ENCODE assay signal across 10 cellular contexts in the genomic region with DNA sequence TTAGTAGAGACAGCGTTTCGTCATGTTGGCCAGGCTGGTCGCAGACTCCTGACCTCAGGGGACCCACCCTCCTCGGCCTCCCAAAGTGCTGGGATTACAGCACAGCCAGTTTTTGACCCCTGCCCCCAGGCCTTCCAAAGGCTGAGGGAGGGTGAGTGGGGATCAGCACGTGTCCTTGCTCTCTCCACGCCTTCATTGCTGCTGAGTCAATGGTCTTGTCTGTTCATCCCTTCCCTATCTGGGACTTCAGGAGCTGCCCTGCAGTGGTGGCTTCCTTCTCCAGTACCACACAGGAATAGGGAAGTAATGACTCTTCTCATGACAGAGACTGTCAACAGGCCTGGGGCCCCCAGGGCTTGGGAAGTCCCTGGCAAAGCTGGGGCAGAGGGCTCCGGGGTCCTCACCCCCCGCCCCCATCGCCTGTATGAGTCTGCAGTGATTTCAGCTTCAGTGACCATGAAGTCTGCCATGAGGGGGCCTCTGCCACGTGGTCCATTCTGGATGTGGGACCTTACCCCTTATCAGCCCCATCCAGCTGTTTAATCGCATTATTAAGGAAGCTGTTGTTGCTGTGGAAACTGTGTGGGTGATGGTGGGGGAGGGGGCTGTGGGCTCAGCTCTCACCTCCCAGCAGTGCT. TPM values are rescaled to one million over a fixed set of nuclear protein-coding genes. Genes with fewer than 3 reads are reported as not detected.
A peak's percentile ranks its signal among the peaks of the same experiment; 100 is the strongest.
DNase-seq lines count a peak whose midpoint lies in the region; ATAC-seq, FAIRE-seq and TF ChIP-seq lines count a peak whose summit lies in the region.
"Had no signal": no experiment of that assay in that cellular context is flagged by ENCODE, and none has a peak within 500 bp of the region (broad histone marks: within the 10 kb centered on the region; RNA-seq: fewer than 3 reads in every experiment).

No MANE protein-coding gene starts in this region.

- no peaks in the 10 kb centered on the region for H3K9me3 ChIP-seq in astrocyte (ENCODE audit: insufficient read depth, low read depth, low read length)
- no peaks in the 10 kb centered on the region for H3K9me3 ChIP-seq in smooth muscle cell (replicated peaks; ENCODE audit: low read depth)

- no peak overlapping the region for H3K9ac ChIP-seq in astrocyte (ENCODE audit: low read length)
- peak overlapping the region; percentile 48 for H3K9ac ChIP-seq in smooth muscle cell (ENCODE audit: low read depth)

- ATAC-seq in GM19023 (IDR thresholded peaks at IDR 0.05; ENCODE audit: unreplicated experiment): no peak

- H3K4me1 ChIP-seq in astrocyte (ENCODE audit: insufficient read depth, low read length) (peaks cover 36% of the 10 kb centered on the region), smooth muscle cell (ENCODE audit: low read depth) (peaks cover 18% of the 10 kb centered on the region)

- H3K4me3 Mint-ChIP-seq in astrocyte (ENCODE audit: unreplicated experiment): no peak overlapping the region
- H3K4me3 Mint-ChIP-seq: activated CD4-positive, alpha-beta T cell treated with anti-CD3 and anti-CD28 coated beads, Interleukin-2, amount 10 ng/mL, durations not matched to agents 24 days and 14 days had no signal

- TF ChIP-seq CTCF in astrocyte (IDR thresholded peaks at IDR 0.05; ENCODE audit: insufficient read depth, low read depth, low read length) (no peak), smooth muscle cell (IDR thresholded peaks at IDR 0.05; ENCODE audit: borderline replicate concordance, insufficient read depth, poor library complexity, severe bottlenecking) (no peak)

- peaks cover 30% of the 10 kb centered on the region for H3K4me1 Mint-ChIP-seq in astrocyte (ENCODE audit: low read depth, unreplicated experiment)
- H3K4me1 Mint-ChIP-seq: activated CD4-positive, alpha-beta T cell treated with anti-CD3 and anti-CD28 coated beads, Interleukin-2, amount 10 ng/mL, durations not matched to agents 24 days and 14 days had no signal

- peaks cover 2% of the 10 kb centered on the region for H3K9me3 Mint-ChIP-seq in astrocyte (ENCODE audit: unreplicated experiment)
- H3K9me3 Mint-ChIP-seq: activated CD4-positive, alpha-beta T cell treated with anti-CD3 and anti-CD28 coated beads, Interleukin-2, amount 10 ng/mL, durations not matched to agents 24 days and 14 days had no signal

- H3K27ac ChIP-seq in astrocyte (ENCODE audit: low read depth, low read length) (no peak overlapping the region), smooth muscle cell (ENCODE audit: low read depth) (peak overlapping the region; percentile 92)

- H3F3A ChIP-seq in smooth muscle cell (ENCODE audit: low read depth): peaks cover 29% of the 10 kb centered on the region

- FAIRE-seq in astrocyte (lab: Jason Lieb, UNC): no peak

- H3K4me2 ChIP-seq in astrocyte (ENCODE audit: low read length) (peak overlapping the region; percentile 13), smooth muscle cell (peak overlapping the region; percentile 61)

- H3K79me2 ChIP-seq in astrocyte (ENCODE audit: insufficient read depth, low read length): peaks cover 4% of the 10 kb centered on the region
- H3K79me2 ChIP-seq in smooth muscle cell (ENCODE audit: low read depth): no peaks in the 10 kb centered on the region

- DNase-seq in SIG-M5 treated with dmso at 0.1 percent for 504 hours (lab: John Stamatoyannopoulos, UW; ENCODE audit: unreplicated experiment) (peak; percentile 48), SIG-M5 (lab: John Stamatoyannopoulos, UW) (no peak), astrocyte (ENCODE audit: low read depth) (no peak), left kidney (ENCODE audit: low read depth, low spot score) (peak; percentile 47), smooth muscle cell (lab: John Stamatoyannopoulos, UW; ENCODE audit: unreplicated experiment) (no peak), SW480 (ENCODE audit: low spot score) (no peak)
- DNase-seq in activated CD8-positive, alpha-beta memory T cell treated with anti-CD3 and anti-CD28 coated beads for 24 hours: no peak
- DNase-seq: activated CD4-positive, alpha-beta T cell treated with anti-CD3 and anti-CD28 coated beads, Interleukin-2, amount 10 ng/mL, durations not matched to agents 24 days and 14 days; GOT3 had no signal

- 31% methylated on average over 11 of the region's 11 CpGs for WGBS in smooth muscle cell (ENCODE audit: low lambda C conversion rate)

- H4K20me1 ChIP-seq in astrocyte (ENCODE audit: insufficient read depth, low read length): no peaks in the 10 kb centered on the region
- H4K20me1 ChIP-seq in smooth muscle cell (ENCODE audit: low read depth): no peaks in the 10 kb centered on the region

- peaks cover 13% of the 10 kb centered on the region for H3K27me3 Mint-ChIP-seq in astrocyte (ENCODE audit: low read depth, unreplicated experiment)

- H3K36me3 Mint-ChIP-seq in astrocyte (ENCODE audit: low read depth, unreplicated experiment): no peaks in the 10 kb centered on the region

- H3K4me3 ChIP-seq in astrocyte (ENCODE audit: insufficient read depth, low read depth, low read length) (no peak overlapping the region), smooth muscle cell (no peak overlapping the region)

- H2AFZ ChIP-seq in astrocyte (ENCODE audit: low read depth, low read length) (peak overlapping the region; percentile 20), smooth muscle cell (ENCODE audit: low read depth) (peak overlapping the region; percentile 22)

- H3K27me3 ChIP-seq in astrocyte (ENCODE audit: insufficient read depth, low read length): no peaks in the 10 kb centered on the region
- peaks cover 11% of the 10 kb centered on the region for H3K27me3 ChIP-seq in smooth muscle cell (ENCODE audit: low read depth)

- H3K36me3 ChIP-seq in astrocyte (ENCODE audit: insufficient read depth, low read length) (no peaks in the 10 kb centered on the region), smooth muscle cell (ENCODE audit: low read depth) (no peaks in the 10 kb centered on the region)

- no peak overlapping the region for H3K27ac Mint-ChIP-seq in astrocyte (ENCODE audit: unreplicated experiment)
- H3K27ac Mint-ChIP-seq: activated CD4-positive, alpha-beta T cell treated with anti-CD3 and anti-CD28 coated beads, Interleukin-2, amount 10 ng/mL, durations not matched to agents 24 days and 14 days had no signal

RNA-seq across cellular contexts. Expression of a gene that starts 6.1 kb away (rescaled TPM):
- 0.41 and 0.55 TPM in 2 replicates for total RNA-seq in astrocyte
- 1.3 and 4.3 TPM in 2 replicates for total RNA-seq in smooth muscle cell
- 1.3 and 6.3 TPM in 2 replicates for polyA plus RNA-seq in smooth muscle cell
- total RNA-seq: activated CD4-positive, alpha-beta T cell treated with anti-CD3 and anti-CD28 coated beads, Interleukin-2, amount 10 ng/mL, durations not matched to agents 24 days and 14 days had no signal

Comparison
In these comparisons a context has a peak if more than half of its experiments do, and no peak if none do; other contexts are left out.
1. DNase-seq: peak in SIG-M5 treated with dmso at 0.1 percent for 504 hours (single experiment) and left kidney (single experiment); none in SIG-M5 (single experiment), astrocyte (single experiment), smooth muscle cell (single experiment), activated CD8-positive, alpha-beta memory T cell treated with anti-CD3 and anti-CD28 coated beads for 24 hours (single experiment) and SW480 (single experiment).